ENCODE assay signal across 1 cellular context in genomic region chr15:39127925-39128617, GRCh38.
TF ChIP-seq lines count a peak whose summit lies in the region.

No MANE protein-coding gene starts in this region.

TF ChIP-seq in SK-N-SH treated with all-trans-retinoic acid at 6 μM for 48 hours, 23 proteins besides CTCF, POLR2A, EP300 and RAD21 (continued from another document):
- no peak for TF ChIP-seq CREB5 (CRISPR knock-in tag; IDR thresholded peaks at IDR 0.05; ENCODE audit: low read depth)
